24 cellular contexts compared by ENCODE assay signal in genomic region chr10:115851689-115852088, GRCh38.
"Had no signal": no experiment of that assay in that cellular context is flagged by ENCODE, and none has a peak within 500 bp of the region (broad histone marks: within the 10 kb centered on the region; RNA-seq: fewer than 3 reads in every experiment).

No MANE protein-coding gene starts in this region.

- H3K4me1 Mint-ChIP-seq: nephron progenitor cell; stimulated activated effector memory CD8-positive, alpha-beta T cell treated with anti-CD3 and anti-CD28 coated beads, Interleukin-12 subunit alpha, Interleukin-12 subunit beta, amount 100 ng/mL, for 72 hours; stimulated activated naive B cell treated with anti-CD40 and anti-IgM and Interleukin-4, amounts not matched to agents 10 μg/mL and 1 μg/mL and 100 μg/mL, for 72 hours had no signal

- H3K36me3 Mint-ChIP-seq: natural killer cell treated with Interleukin-12 subunit alpha and Interleukin-12 subunit beta and Interleukin-15 and Interleukin-18, amount 100 ng/mL, for 72 hours; neural progenitor cell; stimulated activated effector memory CD8-positive, alpha-beta T cell treated with anti-CD3 and anti-CD28 coated beads, Interleukin-12 subunit alpha, Interleukin-12 subunit beta, amount 100 ng/mL, for 72 hours; stimulated activated naive B cell treated with anti-CD40 and anti-IgM and Interleukin-4, amounts not matched to agents 10 μg/mL and 1 μg/mL and 100 μg/mL, for 72 hours had no signal

- ATAC-seq: natural killer cell treated with Interleukin-12 subunit alpha and Interleukin-12 subunit beta and Interleukin-15 and Interleukin-18, amount 100 ng/mL, for 72 hours; psoas muscle; right cardiac atrium; right lobe of liver; stimulated activated effector memory CD8-positive, alpha-beta T cell treated with anti-CD3 and anti-CD28 coated beads, Interleukin-12 subunit alpha, Interleukin-12 subunit beta, amount 100 ng/mL, for 72 hours; stimulated activated naive B cell treated with anti-CD40 and anti-IgM and Interleukin-4, amounts not matched to agents 10 μg/mL and 1 μg/mL and 100 μg/mL, for 72 hours had no signal

- DNase-seq: nephron progenitor cell; occipital lobe; ovary; posterior cingulate gyrus; psoas muscle; right cardiac atrium; right lobe of liver; sigmoid colon; small intestine; stimulated activated CD4-positive, alpha-beta T cell treated with anti-CD3 and anti-CD28 coated beads, Interleukin-15, amount 100 ng/mL, for 24 hours; stimulated activated CD4-positive, alpha-beta T cell treated with anti-CD3 and anti-CD28 coated beads, Interleukin-2, amount 100 ng/mL, for 24 hours; stimulated activated CD4-positive, alpha-beta T cell treated with anti-CD3 and anti-CD28 coated beads, Interleukin-2, amount 100 ng/mL, for 48 hours; stimulated activated CD4-positive, alpha-beta T cell treated with anti-CD3 and anti-CD28 coated beads, Interleukin-4, amount 100 ng/mL, for 24 hours; stimulated activated naive B cell treated with anti-CD40 and anti-IgM and Interleukin-4, amounts not matched to agents 10 μg/mL and 1 μg/mL and 100 μg/mL, for 72 hours; stimulated activated naive CD4-positive, alpha-beta T cell treated with Interleukin-2 at 50 U/mL for 16 hours; stomach; thyroid gland; trophoblast cell; upper lobe of left lung had no signal

- H3K4me3 Mint-ChIP-seq: natural killer cell treated with Interleukin-12 subunit alpha and Interleukin-12 subunit beta and Interleukin-15 and Interleukin-18, amount 100 ng/mL, for 72 hours; nephron progenitor cell; neural progenitor cell; stimulated activated effector memory CD8-positive, alpha-beta T cell treated with anti-CD3 and anti-CD28 coated beads, Interleukin-12 subunit alpha, Interleukin-12 subunit beta, amount 100 ng/mL, for 72 hours; stimulated activated naive B cell treated with anti-CD40 and anti-IgM and Interleukin-4, amounts not matched to agents 10 μg/mL and 1 μg/mL and 100 μg/mL, for 72 hours; stimulated activated naive CD8-positive, alpha-beta T cell treated with anti-CD3 and anti-CD28 coated beads, Interleukin-15, Interleukin-2, amounts not matched to agents 100 ng/mL and 50 ng/mL, for 24 hours had no signal

- H3K27ac Mint-ChIP-seq: natural killer cell treated with Interleukin-12 subunit alpha and Interleukin-12 subunit beta and Interleukin-15 and Interleukin-18, amount 100 ng/mL, for 72 hours; nephron progenitor cell; neural progenitor cell; progenitor cell of endocrine pancreas; stimulated activated effector memory CD8-positive, alpha-beta T cell treated with anti-CD3 and anti-CD28 coated beads, Interleukin-12 subunit alpha, Interleukin-12 subunit beta, amount 100 ng/mL, for 72 hours; stimulated activated naive B cell treated with anti-CD40 and anti-IgM and Interleukin-4, amounts not matched to agents 10 μg/mL and 1 μg/mL and 100 μg/mL, for 72 hours; stimulated activated naive CD8-positive, alpha-beta T cell treated with anti-CD3 and anti-CD28 coated beads, Interleukin-15, Interleukin-2, amounts not matched to agents 100 ng/mL and 50 ng/mL, for 24 hours had no signal

- H3K27me3 Mint-ChIP-seq: natural killer cell treated with Interleukin-12 subunit alpha and Interleukin-12 subunit beta and Interleukin-15 and Interleukin-18, amount 100 ng/mL, for 72 hours; stimulated activated naive B cell treated with anti-CD40 and anti-IgM and Interleukin-4, amounts not matched to agents 10 μg/mL and 1 μg/mL and 100 μg/mL, for 72 hours; stimulated activated naive CD8-positive, alpha-beta T cell treated with anti-CD3 and anti-CD28 coated beads, Interleukin-15, Interleukin-2, amounts not matched to agents 100 ng/mL and 50 ng/mL, for 24 hours had no signal

- H3K9me3 Mint-ChIP-seq: nephron progenitor cell, neural progenitor cell had no signal
